In the genomic region with DNA sequence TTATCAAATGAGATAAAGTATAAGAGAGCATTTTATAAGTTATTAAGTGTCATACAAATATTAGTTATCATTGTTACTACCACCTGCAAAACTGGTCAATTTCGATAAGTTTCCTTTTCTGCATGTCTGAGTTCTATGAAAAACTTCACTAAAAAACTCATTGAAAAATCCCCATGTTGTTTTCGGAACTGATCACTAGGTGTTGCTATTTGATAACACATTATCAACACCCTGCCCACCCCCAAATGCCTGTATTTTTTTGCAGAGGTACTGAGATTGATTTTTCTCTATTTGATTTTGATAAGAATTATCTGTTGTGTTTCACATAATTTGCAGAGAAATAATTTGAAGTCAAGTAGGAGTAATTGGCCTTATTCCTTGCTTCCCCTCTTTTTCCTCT, we compare ENCODE assay signal across 10 cellular contexts. TPM values are rescaled to one million over a fixed set of nuclear protein-coding genes. Genes with fewer than 3 reads are reported as not detected.
DNase-seq lines count a peak whose midpoint lies in the region; ATAC-seq, FAIRE-seq and TF ChIP-seq lines count a peak whose summit lies in the region.
"Had no signal": no experiment of that assay in that cellular context is flagged by ENCODE, and none has a peak within 500 bp of the region (broad histone marks: within the 10 kb centered on the region; RNA-seq: fewer than 3 reads in every experiment).

No MANE protein-coding gene starts in this region.

- peaks cover 0 to 7% (median under 1%) of the 10 kb centered on the region in 3 donors for H3K27me3 Mint-ChIP-seq in immature natural killer cell (ENCODE audit: low read depth in 3 of 3)
- H3K27me3 Mint-ChIP-seq: naive thymus-derived CD8-positive, alpha-beta T cell had no signal

- no peak for FAIRE-seq in small intestine (lab: Jason Lieb, UNC)

- no peaks in the 10 kb centered on the region for H3K36me3 ChIP-seq in right atrium auricular region
- no peaks in the 10 kb centered on the region for H3K36me3 ChIP-seq in SU-DHL-6 (ENCODE audit: low read length)
- no peaks in the 10 kb centered on the region for H3K36me3 ChIP-seq in small intestine (ENCODE audit: control insufficient read depth in 2 of 2, insufficient read depth in 2 of 2, low read length in 2 of 2)

- no peak overlapping the region for H2AFZ ChIP-seq in SU-DHL-6 (ENCODE audit: low read depth, low read length, severe bottlenecking)

- no peak overlapping the region for H3K9ac ChIP-seq in SU-DHL-6 (ENCODE audit: low read length)

- H3K79me2 ChIP-seq in SU-DHL-6 (ENCODE audit: insufficient read depth, low read length): no peaks in the 10 kb centered on the region

- no peak overlapping the region for H3K4me3 Mint-ChIP-seq in immature natural killer cell
- H3K4me3 Mint-ChIP-seq: naive thymus-derived CD8-positive, alpha-beta T cell had no signal

- H3K4me1 ChIP-seq in right atrium auricular region (peaks cover 0 to 4% of the 10 kb centered on the region in 2 donors), right cardiac atrium (ENCODE audit: control insufficient read depth, insufficient read depth, low read length) (no peaks in the 10 kb centered on the region), small intestine (ENCODE audit: control insufficient read depth in 2 of 2, insufficient read depth in 1 of 2, low read depth in 1 of 2, low read length in 1 of 2) (peaks cover 0 to 3% of the 10 kb centered on the region in 2 donors)

- H3K9me3 ChIP-seq in right atrium auricular region: no peaks in the 10 kb centered on the region
- H3K9me3 ChIP-seq in right cardiac atrium (ENCODE audit: control insufficient read depth, low read length): no peaks in the 10 kb centered on the region
- H3K9me3 ChIP-seq in SU-DHL-6 (ENCODE audit: insufficient read depth, low read length): no peaks in the 10 kb centered on the region
- H3K9me3 ChIP-seq in small intestine (ENCODE audit: control insufficient read depth, low read depth): no peaks in the 10 kb centered on the region

- no peaks in the 10 kb centered on the region for H3K9me2 ChIP-seq in SU-DHL-6 (replicated peaks; ENCODE audit: insufficient read depth, low read length)

- H3K27me3 ChIP-seq in right atrium auricular region (no peaks in the 10 kb centered on the region), right cardiac atrium (ENCODE audit: control insufficient read depth, insufficient read depth) (no peaks in the 10 kb centered on the region), SU-DHL-6 (ENCODE audit: low read length) (no peaks in the 10 kb centered on the region), small intestine (ENCODE audit: control insufficient read depth in 2 of 2, insufficient read depth in 2 of 2, low read length in 2 of 2) (no peaks in the 10 kb centered on the region)

- H3K4me1 Mint-ChIP-seq in immature natural killer cell: no peaks in the 10 kb centered on the region
- H3K4me1 Mint-ChIP-seq: naive thymus-derived CD8-positive, alpha-beta T cell had no signal

- ATAC-seq in right cardiac atrium (no peak), HG03432 (IDR thresholded peaks at IDR 0.05; ENCODE audit: unreplicated experiment) (no peak)
- ATAC-seq: naive thymus-derived CD8-positive, alpha-beta T cell had no signal

- TF ChIP-seq CTCF in right atrium auricular region (IDR thresholded peaks at IDR 0.05) (peak; percentile 16 to 66), SU-DHL-6 (IDR thresholded peaks at IDR 0.05; ENCODE audit: insufficient read depth, low read length, poor library complexity, severe bottlenecking) (peak; percentile 26)

- H3K27ac ChIP-seq in right atrium auricular region: no peak overlapping the region
- H3K27ac ChIP-seq in right cardiac atrium (ENCODE audit: low read length): no peak overlapping the region
- H3K27ac ChIP-seq in SU-DHL-6 (ENCODE audit: low read depth, low read length): no peak overlapping the region
- H3K27ac ChIP-seq in small intestine (ENCODE audit: low read depth in 1 of 2, low read length in 1 of 2): no peak overlapping the region

- H3K4me3 ChIP-seq in right atrium auricular region (no peak overlapping the region), right cardiac atrium (ENCODE audit: low read length) (no peak overlapping the region), SU-DHL-6 (ENCODE audit: insufficient read depth, low read length, poor library complexity, severe bottlenecking) (no peak overlapping the region), small intestine (ENCODE audit: low read depth in 1 of 2, low read length in 2 of 2) (no peak overlapping the region)

- intact Hi-C loops in right cardiac atrium (cut with DNase I): loop anchor here (5.0 kb wide), 1 partner anchor 290 kb away; no protein-coding TSS in a partner anchor

- H3K4me2 ChIP-seq in SU-DHL-6 (ENCODE audit: low read depth, low read length, poor library complexity, severe bottlenecking): no peak overlapping the region

- H4K20me1 ChIP-seq in SU-DHL-6 (ENCODE audit: low read depth, low read length): no peaks in the 10 kb centered on the region

- no peaks in the 10 kb centered on the region for H3K9me3 Mint-ChIP-seq in immature natural killer cell
- H3K9me3 Mint-ChIP-seq: naive thymus-derived CD8-positive, alpha-beta T cell had no signal

- no peak overlapping the region for H3K27ac Mint-ChIP-seq in immature natural killer cell

- WGBS in right cardiac atrium: 9% methylated on average over 2 of the region's 2 CpGs
- 8 to 11% (median 9%) methylated on average over 2 of the region's 2 CpGs for whole genome bisulfite sequencing in small intestine, 3 donors

- no peak for DNase-seq in right atrium auricular region (ENCODE audit: low spot score)
- no peak for DNase-seq in right cardiac atrium
- DNase-seq in immature natural killer cell: peak in 2 of 3 donors; percentile 10 to 19
- no peak for DNase-seq in small intestine
- no peak for DNase-seq in HK-2 (ENCODE audit: unreplicated experiment)
- DNase-seq in activated CD4-positive, CD25-positive, alpha-beta regulatory T cell (lab: John Stamatoyannopoulos, UW): no peak

- H3F3A ChIP-seq in SU-DHL-6 (ENCODE audit: insufficient read depth): no peaks in the 10 kb centered on the region

- H3K36me3 Mint-ChIP-seq in immature natural killer cell: no peaks in the 10 kb centered on the region
- H3K36me3 Mint-ChIP-seq: naive thymus-derived CD8-positive, alpha-beta T cell had no signal

RNA-seq across cellular contexts. Expression of gene DISP1, which starts 22.1 kb away (rescaled TPM):
- total RNA-seq in right atrium auricular region: 1 to 10 TPM; 6.2 to 8.3 TPM
- total RNA-seq in right cardiac atrium: 1 to 10 TPM; 5.2 to 5.9 (median 5.5) TPM
- 2.9 TPM for polyA plus RNA-seq in right cardiac atrium
- polyA plus RNA-seq in immature natural killer cell: 1 to 10 TPM; 2.5 to 5.1 (median 2.8) TPM
- polyA plus RNA-seq in small intestine: 1 to 10 TPM; 2.3 to 3.8 (median 2.7) TPM

RNA-seq across cellular contexts. Expression of gene FAM177B, which starts 55.7 kb away (rescaled TPM):
- not detected for total RNA-seq in right atrium auricular region
- under 1 TPM in 1 of 4 donors, not detected in 3; 0.28 TPM for total RNA-seq in right cardiac atrium
- polyA plus RNA-seq in right cardiac atrium: 0.14 TPM
- not detected for polyA plus RNA-seq in immature natural killer cell
- polyA plus RNA-seq in small intestine: 10 to 100 TPM in 1 of 3 donors, 1 to 10 TPM in 2; 3.8 to 16.5 (median 9.7) TPM
- total RNA-seq: activated CD8-positive, alpha-beta memory T cell treated with anti-CD3 and anti-CD28 coated beads for 36 hours had no signal
- polyA plus RNA-seq: naive thymus-derived CD8-positive, alpha-beta T cell had no signal

Comparison
In these comparisons a context has a peak if more than half of its experiments do, and no peak if none do; other contexts are left out.
1. DNase-seq: peak in immature natural killer cell (2 of 3); none in right atrium auricular region (single experiment), right cardiac atrium (0 of 3), small intestine (single experiment), HK-2 (single experiment) and activated CD4-positive, CD25-positive, alpha-beta regulatory T cell (0 of 4).